ENCODE assay signal across 8 cellular contexts in the genomic region with DNA sequence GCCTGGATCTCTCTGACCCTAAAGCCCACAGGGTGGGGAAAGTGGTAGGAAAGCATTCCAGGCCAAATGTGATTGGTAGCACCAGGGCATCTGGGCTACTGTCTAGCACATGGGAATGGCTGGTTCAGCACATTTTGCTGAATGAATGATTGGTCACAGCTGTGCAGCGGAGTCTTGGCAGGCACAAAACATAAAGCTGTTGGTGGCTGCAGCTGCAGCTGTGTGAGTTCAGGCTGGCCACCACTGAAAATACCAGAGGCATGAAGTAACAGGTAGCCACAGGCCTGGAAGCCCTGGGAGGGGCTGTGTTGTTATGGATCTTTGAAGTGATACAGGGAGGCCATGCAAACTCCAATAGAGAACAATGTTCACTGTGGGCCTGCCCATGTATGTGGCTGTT.
DNase-seq lines count a peak whose midpoint lies in the region; ATAC-seq and TF ChIP-seq lines count a peak whose summit lies in the region.

No MANE protein-coding gene starts in this region.

- H3K9me3 ChIP-seq in BE2C (no peaks in the 10 kb centered on the region), mucosa of descending colon (no peaks in the 10 kb centered on the region)

- H3K4me1 ChIP-seq in BE2C (no peaks in the 10 kb centered on the region), mucosa of descending colon (ENCODE audit: low read depth) (no peaks in the 10 kb centered on the region)

- no peak overlapping the region for H3K4me3 ChIP-seq in BE2C (ENCODE audit: low read depth, low read length)
- no peak overlapping the region for H3K4me3 ChIP-seq in epithelial cell of proximal tubule (ENCODE audit: low read depth, low read length)
- H3K4me3 ChIP-seq in mucosa of descending colon, result no peak overlapping the region

- intact Hi-C loops in mucosa of descending colon (cut with DNase I, micrococcal nuclease), result no loop called here

- no peak for TF ChIP-seq CTCF in BE2C (IDR thresholded peaks at IDR 0.05; ENCODE audit: low read depth, low read length)
- no peak for TF ChIP-seq CTCF in epithelial cell of proximal tubule (conservative IDR thresholded peaks at IDR 0.05; ENCODE audit: low read depth, low read length)
- no peak for TF ChIP-seq CTCF in mucosa of descending colon (IDR thresholded peaks at IDR 0.05)

- ATAC-seq in mucosa of descending colon, result peak; percentile 43
- no peak for ATAC-seq in HG02840 (IDR thresholded peaks at IDR 0.05; ENCODE audit: low FRiP score, unreplicated experiment)
- ATAC-seq in GM21447 (IDR thresholded peaks at IDR 0.05; ENCODE audit: unreplicated experiment), result no peak

- DNase-seq in BE2C (peak; percentile 19), NCI-H69 (lab: John Stamatoyannopoulos, UW) (peak; percentile 32), epithelial cell of proximal tubule (ENCODE audit: low read depth) (peak; percentile 26), mucosa of descending colon (no peak), UCSD-AML1 (lab: John Stamatoyannopoulos, UW; ENCODE audit: unreplicated experiment) (no peak), NCI-H526 treated with DMSO at 0.1 percent for 48 hours (lab: John Stamatoyannopoulos, UW) (no peak)

- H3K27me3 ChIP-seq in BE2C, result no peaks in the 10 kb centered on the region

- no peaks in the 10 kb centered on the region for H3K36me3 ChIP-seq in BE2C
- H3K36me3 ChIP-seq in mucosa of descending colon (ENCODE audit: low read depth), result no peaks in the 10 kb centered on the region

Comparison
In these comparisons a context has a peak if more than half of its experiments do, and no peak if none do; other contexts are left out.
1. DNase-seq: peak in BE2C (single experiment), NCI-H69 (single experiment) and epithelial cell of proximal tubule (single experiment); none in mucosa of descending colon (0 of 3), UCSD-AML1 (single experiment) and NCI-H526 treated with DMSO at 0.1 percent for 48 hours (single experiment).